8 cellular contexts compared by ENCODE assay signal in genomic region chr21:34808569-34809204, GRCh38.
A peak's percentile ranks its signal among the peaks of the same experiment; 100 is the strongest.
DNase-seq lines count a peak whose midpoint lies in the region; TF ChIP-seq lines count a peak whose summit lies in the region.

No MANE protein-coding gene starts in this region.

- no peak overlapping the region for H3K4me3 ChIP-seq in foreskin fibroblast (ENCODE audit: low read depth in 1 of 2, low read length in 2 of 2)
- H3K4me3 ChIP-seq in suprapubic skin, result no peak overlapping the region

- H3K9me3 ChIP-seq in suprapubic skin, result no peaks in the 10 kb centered on the region

- peaks cover 46% of the 10 kb centered on the region for H3K4me1 ChIP-seq in suprapubic skin

- POLR2A ChIA-PET in activated CD4-positive, alpha-beta T cell treated with anti-CD3 and anti-CD28 coated beads, Interleukin-2, amount 10 ng/mL, durations not matched to agents 7 days and 5 days (lab: Charles Lee), result no interaction called here
- POLR2A ChIA-PET in activated CD4-positive, alpha-beta memory T cell treated with anti-CD3 and anti-CD28 coated beads, Interleukin-2, amount 10 ng/mL, durations not matched to agents 7 days and 5 days (lab: Charles Lee), result interaction anchor here (1.5 to 3.6 kb wide), 7 partner anchors 37 to 239 kb away, joined by 3 to 25 read pairs (median 9); no protein-coding TSS in a partner anchor

- H3K9me3 Mint-ChIP-seq in activated CD4-positive, alpha-beta T cell treated with anti-CD3 and anti-CD28 coated beads, Interleukin-2, amount 10 ng/mL, durations not matched to agents 7 days and 5 days, result peaks cover 5% of the 10 kb centered on the region
- no peaks in the 10 kb centered on the region for H3K9me3 Mint-ChIP-seq in activated CD4-positive, alpha-beta memory T cell treated with anti-CD3 and anti-CD28 coated beads, Interleukin-2, amount 10 ng/mL, durations not matched to agents 7 days and 5 days

- H3K27ac Mint-ChIP-seq in activated CD4-positive, alpha-beta T cell treated with anti-CD3 and anti-CD28 coated beads, Interleukin-2, amount 10 ng/mL, durations not matched to agents 7 days and 5 days, result peak overlapping the region; percentile 69
- H3K27ac Mint-ChIP-seq in activated CD4-positive, alpha-beta memory T cell treated with anti-CD3 and anti-CD28 coated beads, Interleukin-2, amount 10 ng/mL, durations not matched to agents 7 days and 5 days, result peak overlapping the region; percentile 87

- H3K27me3 ChIP-seq in suprapubic skin, result no peaks in the 10 kb centered on the region

- no peak for TF ChIP-seq POLR2A in suprapubic skin (IDR thresholded peaks at IDR 0.05)

- H3K36me3 Mint-ChIP-seq in activated CD4-positive, alpha-beta T cell treated with anti-CD3 and anti-CD28 coated beads, Interleukin-2, amount 10 ng/mL, durations not matched to agents 7 days and 5 days (ENCODE audit: low read depth), result peaks cover 65% of the 10 kb centered on the region
- H3K36me3 Mint-ChIP-seq in activated CD4-positive, alpha-beta memory T cell treated with anti-CD3 and anti-CD28 coated beads, Interleukin-2, amount 10 ng/mL, durations not matched to agents 7 days and 5 days (ENCODE audit: low read depth), result peaks cover 72% of the 10 kb centered on the region

- DNase-seq in activated CD4-positive, alpha-beta T cell treated with anti-CD3 and anti-CD28 coated beads, Interleukin-2, amount 10 ng/mL, durations not matched to agents 7 days and 5 days, result no peak
- DNase-seq in activated CD4-positive, alpha-beta T cell treated with anti-CD3 and anti-CD28 coated beads, Interleukin-2, amount 50 U/mL, for 48 hours, result no peak
- no peak for DNase-seq in activated CD4-positive, alpha-beta memory T cell treated with anti-CD3 and anti-CD28 coated beads, Interleukin-2, amount 10 ng/mL, durations not matched to agents 7 days and 5 days
- DNase-seq in foreskin fibroblast (peak; percentile 71 to 73), suprapubic skin (ENCODE audit: low spot score in 2 of 2) (no peak), GM10266 (ENCODE audit: extremely low spot score) (no peak), GF-D8 (lab: John Stamatoyannopoulos, UW) (no peak), NCI-H1092 treated with DMSO at 0.1 percent for 48 hours (lab: John Stamatoyannopoulos, UW) (no peak)

- TF ChIP-seq CTCF in foreskin fibroblast (IDR thresholded peaks at IDR 0.05; ENCODE audit: low read depth, low read length) (no peak), suprapubic skin (IDR thresholded peaks at IDR 0.05) (no peak), GM10266 (IDR thresholded peaks at IDR 0.05; ENCODE audit: control insufficient read depth, insufficient read depth, low read depth, missing control alignments) (no peak)

- peaks cover 86% of the 10 kb centered on the region for H3K4me1 Mint-ChIP-seq in activated CD4-positive, alpha-beta T cell treated with anti-CD3 and anti-CD28 coated beads, Interleukin-2, amount 10 ng/mL, durations not matched to agents 7 days and 5 days
- H3K4me1 Mint-ChIP-seq in activated CD4-positive, alpha-beta memory T cell treated with anti-CD3 and anti-CD28 coated beads, Interleukin-2, amount 10 ng/mL, durations not matched to agents 7 days and 5 days, result peaks cover 84% of the 10 kb centered on the region

- 63% methylated on average over 6 of the region's 7 CpGs for WGBS in suprapubic skin

- H3K4me3 Mint-ChIP-seq in activated CD4-positive, alpha-beta T cell treated with anti-CD3 and anti-CD28 coated beads, Interleukin-2, amount 10 ng/mL, durations not matched to agents 7 days and 5 days, result no peak overlapping the region
- H3K4me3 Mint-ChIP-seq in activated CD4-positive, alpha-beta memory T cell treated with anti-CD3 and anti-CD28 coated beads, Interleukin-2, amount 10 ng/mL, durations not matched to agents 7 days and 5 days, result peak overlapping the region; percentile 4

- H3K27ac ChIP-seq in suprapubic skin, result peak overlapping the region; percentile 92

- TF ChIP-seq EP300 in suprapubic skin (IDR thresholded peaks at IDR 0.05), result no peak

- CTCF ChIA-PET in activated CD4-positive, alpha-beta T cell treated with anti-CD3 and anti-CD28 coated beads, Interleukin-2, amount 10 ng/mL, durations not matched to agents 7 days and 5 days (lab: Charles Lee), result interaction anchor here (1.1 to 1.6 kb wide), 6 partner anchors 9 to 611 kb away, joined by 3 to 6 read pairs (median 3); no protein-coding TSS in a partner anchor
- CTCF ChIA-PET in activated CD4-positive, alpha-beta memory T cell treated with anti-CD3 and anti-CD28 coated beads, Interleukin-2, amount 10 ng/mL, durations not matched to agents 7 days and 5 days (lab: Charles Lee), result interaction anchor here (1.1 to 1.3 kb wide), 4 partner anchors 37 to 699 kb away, joined by 3 read pairs; no protein-coding TSS in a partner anchor

- H3K36me3 ChIP-seq in suprapubic skin, result peaks cover 2% of the 10 kb centered on the region

- no peaks in the 10 kb centered on the region for H3K27me3 Mint-ChIP-seq in activated CD4-positive, alpha-beta T cell treated with anti-CD3 and anti-CD28 coated beads, Interleukin-2, amount 10 ng/mL, durations not matched to agents 7 days and 5 days
- H3K27me3 Mint-ChIP-seq in activated CD4-positive, alpha-beta memory T cell treated with anti-CD3 and anti-CD28 coated beads, Interleukin-2, amount 10 ng/mL, durations not matched to agents 7 days and 5 days, result no peaks in the 10 kb centered on the region

Comparison
In these comparisons a context has a peak if more than half of its experiments do, and no peak if none do; other contexts are left out.
1. DNase-seq: peak in foreskin fibroblast (2 of 2); none in activated CD4-positive, alpha-beta T cell treated with anti-CD3 and anti-CD28 coated beads, Interleukin-2, amount 10 ng/mL, durations not matched to agents 7 days and 5 days (single experiment), activated CD4-positive, alpha-beta T cell treated with anti-CD3 and anti-CD28 coated beads, Interleukin-2, amount 50 U/mL, for 48 hours (0 of 2), activated CD4-positive, alpha-beta memory T cell treated with anti-CD3 and anti-CD28 coated beads, Interleukin-2, amount 10 ng/mL, durations not matched to agents 7 days and 5 days (single experiment), suprapubic skin (0 of 2), GM10266 (single experiment), GF-D8 (single experiment) and NCI-H1092 treated with DMSO at 0.1 percent for 48 hours (single experiment).